ENCODE assay signal across 9 cellular contexts in genomic region chr5:78511116-78511906, GRCh38.
DNase-seq lines count a peak whose midpoint lies in the region; ATAC-seq and TF ChIP-seq lines count a peak whose summit lies in the region.
"Had no signal": no experiment of that assay in that cellular context is flagged by ENCODE, and none has a peak within 500 bp of the region (broad histone marks: within the 10 kb centered on the region; RNA-seq: fewer than 3 reads in every experiment).

No MANE protein-coding gene starts in this region.

- H3K27me3 ChIP-seq in CD4-positive, CD25-positive, alpha-beta regulatory T cell (ENCODE audit: control insufficient read depth, insufficient read depth, low read length): peaks cover 38% of the 10 kb centered on the region
- no peaks in the 10 kb centered on the region for H3K27me3 ChIP-seq in PC-3 (ENCODE audit: low read length)
- H3K27me3 ChIP-seq in heart left ventricle: no peaks in the 10 kb centered on the region
- no peaks in the 10 kb centered on the region for H3K27me3 ChIP-seq in trophoblast cell (ENCODE audit: insufficient read depth, low read length)
- no peaks in the 10 kb centered on the region for H3K27me3 ChIP-seq in brain microvascular endothelial cell (replicated peaks)

- H3K9me2 ChIP-seq in PC-3 (replicated peaks; ENCODE audit: low read length): no peaks in the 10 kb centered on the region

- peak overlapping the region in 1 of 3 donors; percentile 59 for H3K27ac Mint-ChIP-seq in CD4-positive, CD25-positive, alpha-beta regulatory T cell
- H3K27ac Mint-ChIP-seq: activated T-cell treated with anti-CD3 and anti-CD28 coated beads, Interleukin-2, amount 50 U/mL, for 72 hours had no signal

- ATAC-seq in CD4-positive, CD25-positive, alpha-beta regulatory T cell (ENCODE audit: low read depth in 2 of 2): no peak
- ATAC-seq in PC-3 (no peak), heart left ventricle (peak; percentile 28 to 62 (median 38))

- H3K9me3 ChIP-seq in CD4-positive, CD25-positive, alpha-beta regulatory T cell (ENCODE audit: control insufficient read depth in 2 of 2, low read length in 2 of 2): no peaks in the 10 kb centered on the region
- H3K9me3 ChIP-seq in PC-3 (ENCODE audit: low read length) (no peaks in the 10 kb centered on the region), heart left ventricle (no peaks in the 10 kb centered on the region), trophoblast cell (ENCODE audit: insufficient read depth, low read depth, low read length) (no peaks in the 10 kb centered on the region)

- H3K14ac ChIP-seq in trophoblast cell (ENCODE audit: low read length): no peak overlapping the region

- H2AFZ ChIP-seq in PC-3 (ENCODE audit: low read length) (no peak overlapping the region), trophoblast cell (ENCODE audit: insufficient read depth, low read length, poor library complexity) (no peak overlapping the region)

- no peak overlapping the region for H2BK12ac ChIP-seq in trophoblast cell (ENCODE audit: low read length)

- CTCF ChIA-PET in PC-3 (lab: Charles Lee): no interaction called here

- H3K79me1 ChIP-seq in trophoblast cell (ENCODE audit: low read length): no peaks in the 10 kb centered on the region

- peak overlapping the region; percentile 88 for H3K4me2 ChIP-seq in PC-3 (ENCODE audit: low read length)
- H3K4me2 ChIP-seq in trophoblast cell (ENCODE audit: low read length): no peak overlapping the region

- no peak for TF ChIP-seq POLR2A in heart left ventricle (IDR thresholded peaks at IDR 0.05)

- peak overlapping the region; percentile 65; the same call in 1 of the 2 replicates for H3K9ac ChIP-seq in PC-3 (ENCODE audit: low read length)
- no peak overlapping the region for H3K9ac ChIP-seq in trophoblast cell (ENCODE audit: low read length)

- no peak overlapping the region for H3K4me3 ChIP-seq in CD4-positive, CD25-positive, alpha-beta regulatory T cell (ENCODE audit: low read depth, low read length)
- H3K4me3 ChIP-seq in PC-3 (ENCODE audit: low read length): no peak overlapping the region
- peak overlapping the region in 2 of 12 donors; percentile 60 to 67 for H3K4me3 ChIP-seq in heart left ventricle
- no peak overlapping the region for H3K4me3 ChIP-seq in trophoblast cell (ENCODE audit: low read depth, low read length)
- H3K4me3 ChIP-seq in brain microvascular endothelial cell (ENCODE audit: low read depth, low read length): no peak overlapping the region

- H3K4me1 Mint-ChIP-seq in CD4-positive, CD25-positive, alpha-beta regulatory T cell: peaks cover 0 to 17% (median 7%) of the 10 kb centered on the region in 4 donors

- H4K20me1 ChIP-seq in PC-3 (ENCODE audit: low read length): 0 out of 2 replicates have a peak, but pooled peaks cover 6% of the 10 kb centered on the region

- peaks cover 35% of the 10 kb centered on the region for H3K79me2 ChIP-seq in PC-3 (ENCODE audit: low read length)
- H3K79me2 ChIP-seq in trophoblast cell (ENCODE audit: control insufficient read depth, insufficient read depth, low read length, poor library complexity): peaks cover 2% of the 10 kb centered on the region

- peaks cover 66% of the 10 kb centered on the region for H3K27me3 Mint-ChIP-seq in CD4-positive, CD25-positive, alpha-beta regulatory T cell

- no peak overlapping the region for H3K4ac ChIP-seq in trophoblast cell (ENCODE audit: low read depth, low read length)

- POLR2A ChIA-PET in PC-3 (lab: Charles Lee; ENCODE audit: unreplicated experiment): no interaction called here

- H3K27ac ChIP-seq in CD4-positive, CD25-positive, alpha-beta regulatory T cell (ENCODE audit: insufficient read depth, low read length, poor library complexity, severe bottlenecking): no peak overlapping the region
- H3K27ac ChIP-seq in PC-3 (ENCODE audit: low read length) (no peak overlapping the region), heart left ventricle (peak overlapping the region in 8 of 12 donors; percentile 9 to 85 (median 54)), trophoblast cell (ENCODE audit: low read depth, low read length) (no peak overlapping the region), brain microvascular endothelial cell (no peak overlapping the region)

- no peak overlapping the region for H4K8ac ChIP-seq in trophoblast cell (ENCODE audit: low read depth, low read length)

- H3K23ac ChIP-seq in trophoblast cell (ENCODE audit: low read length): no peak overlapping the region

- intact Hi-C loops in PC-3 (cut with micrococcal nuclease) (no loop called here), heart left ventricle (cut with DNase I) (loop anchor here in 1 of 10 donors (10.0 kb wide), 1 partner anchor 147 kb away; the partner anchor contains the start of gene SCAMP1)

- 58 to 74% (median 70%) methylated on average over 10 of the region's 10 CpGs for WGBS in heart left ventricle, 4 donors
- WGBS in trophoblast cell (ENCODE audit: extremely low coverage, insufficient coverage, insufficient read length): no CpG with 5 or more reads among the region's 10 CpGs

- TF ChIP-seq CTCF in PC-3 (conservative IDR thresholded peaks at IDR 0.05; ENCODE audit: low read depth, low read length) (no peak), heart left ventricle (IDR thresholded peaks at IDR 0.05) (no peak), brain microvascular endothelial cell (IDR thresholded peaks at IDR 0.05; ENCODE audit: low read depth, low read length, missing control alignments) (no peak)

- no peak overlapping the region for H2AK5ac ChIP-seq in trophoblast cell (ENCODE audit: low read length)

- in situ Hi-C loops in brain microvascular endothelial cell (cut with HindIII; ENCODE audit: low pct_ligation_motif_present, low sequenced_read_pairs): no loop called here

- H4K91ac ChIP-seq in trophoblast cell (ENCODE audit: low read depth, low read length): no peak overlapping the region

- no peaks in the 10 kb centered on the region for H3K36me3 Mint-ChIP-seq in CD4-positive, CD25-positive, alpha-beta regulatory T cell

- H3K9me3 Mint-ChIP-seq in CD4-positive, CD25-positive, alpha-beta regulatory T cell: peaks cover 0 to 2% (median 0%) of the 10 kb centered on the region in 7 donors
- H3K9me3 Mint-ChIP-seq: activated T-cell treated with anti-CD3 and anti-CD28 coated beads, Interleukin-2, amount 50 U/mL, for 72 hours had no signal

- no peak overlapping the region for H4K12ac ChIP-seq in trophoblast cell (ENCODE audit: low read depth, low read length)

- no peak for DNase-seq in CD4-positive, CD25-positive, alpha-beta regulatory T cell
- DNase-seq in PC-3: no peak
- DNase-seq in heart left ventricle: peak in 1 of 5 donors; percentile 65
- no peak for DNase-seq in trophoblast cell
- no peak for DNase-seq in RKO (ENCODE audit: low spot score)
- no peak for DNase-seq in stimulated activated CD4-positive, alpha-beta T cell treated with anti-CD3 and anti-CD28 coated beads, Interleukin-4, amount 100 ng/mL, for 1 hour
- DNase-seq in HCEC 1CT: no peak
- DNase-seq in brain microvascular endothelial cell: no peak
- DNase-seq: activated T-cell treated with anti-CD3 and anti-CD28 coated beads, Interleukin-2, amount 50 U/mL, for 72 hours had no signal

- H3K4me3 Mint-ChIP-seq in CD4-positive, CD25-positive, alpha-beta regulatory T cell: peak overlapping the region in 3 of 4 donors; percentile 40 to 84 (median 80)

- no peak overlapping the region for H2BK5ac ChIP-seq in trophoblast cell (ENCODE audit: low read depth, low read length, poor library complexity)

- no TSS peak for BruUV-seq in PC-3 (replicated peaks; lab: Mats Ljungman, UMichigan)

- peaks cover 16% of the 10 kb centered on the region for H3K4me1 ChIP-seq in CD4-positive, CD25-positive, alpha-beta regulatory T cell (ENCODE audit: control insufficient read depth, insufficient read depth, low read length, poor library complexity, severe bottlenecking)
- H3K4me1 ChIP-seq in PC-3 (ENCODE audit: insufficient read depth, low read length) (peaks cover 68% of the 10 kb centered on the region), heart left ventricle (peaks cover 0 to 67% (median 24%) of the 10 kb centered on the region in 12 donors), trophoblast cell (ENCODE audit: control insufficient read depth in 1 of 2, insufficient read depth in 2 of 2, low read length in 2 of 2) (peaks cover 27 to 31% of the 10 kb centered on the region in 2 experiments)

- H3F3A ChIP-seq in PC-3 (ENCODE audit: low read length, unreplicated experiment): no peaks in the 10 kb centered on the region

- H3K18ac ChIP-seq in trophoblast cell (ENCODE audit: low read length): peak overlapping the region; percentile 20

- no peak overlapping the region for H2BK120ac ChIP-seq in trophoblast cell (ENCODE audit: insufficient read depth, low read length, poor library complexity)

- H3K36me3 ChIP-seq in CD4-positive, CD25-positive, alpha-beta regulatory T cell (ENCODE audit: control insufficient read depth, insufficient read depth, low read length): no peaks in the 10 kb centered on the region
- no peaks in the 10 kb centered on the region for H3K36me3 ChIP-seq in PC-3 (ENCODE audit: low read depth, low read length)
- H3K36me3 ChIP-seq in heart left ventricle: peaks cover 0 to 6% (median 0%) of the 10 kb centered on the region in 9 donors
- H3K36me3 ChIP-seq in trophoblast cell (ENCODE audit: control insufficient read depth in 1 of 2, insufficient read depth in 2 of 2, low read length in 2 of 2): peaks cover 6 to 7% of the 10 kb centered on the region in 2 experiments
- no peaks in the 10 kb centered on the region for H3K36me3 ChIP-seq in brain microvascular endothelial cell (replicated peaks)

Comparison
In these comparisons a context has a peak if more than half of its experiments do, and no peak if none do; other contexts are left out.
1. ATAC-seq: peak in heart left ventricle (4 of 4); none in CD4-positive, CD25-positive, alpha-beta regulatory T cell (0 of 2) and PC-3 (single experiment).
2. H3K27ac ChIP-seq: peak in heart left ventricle (8 of 12); none in CD4-positive, CD25-positive, alpha-beta regulatory T cell (single experiment), PC-3 (single experiment), trophoblast cell (single experiment) and brain microvascular endothelial cell (single experiment).